ENCODE assay signal across 8 cellular contexts in the genomic region with DNA sequence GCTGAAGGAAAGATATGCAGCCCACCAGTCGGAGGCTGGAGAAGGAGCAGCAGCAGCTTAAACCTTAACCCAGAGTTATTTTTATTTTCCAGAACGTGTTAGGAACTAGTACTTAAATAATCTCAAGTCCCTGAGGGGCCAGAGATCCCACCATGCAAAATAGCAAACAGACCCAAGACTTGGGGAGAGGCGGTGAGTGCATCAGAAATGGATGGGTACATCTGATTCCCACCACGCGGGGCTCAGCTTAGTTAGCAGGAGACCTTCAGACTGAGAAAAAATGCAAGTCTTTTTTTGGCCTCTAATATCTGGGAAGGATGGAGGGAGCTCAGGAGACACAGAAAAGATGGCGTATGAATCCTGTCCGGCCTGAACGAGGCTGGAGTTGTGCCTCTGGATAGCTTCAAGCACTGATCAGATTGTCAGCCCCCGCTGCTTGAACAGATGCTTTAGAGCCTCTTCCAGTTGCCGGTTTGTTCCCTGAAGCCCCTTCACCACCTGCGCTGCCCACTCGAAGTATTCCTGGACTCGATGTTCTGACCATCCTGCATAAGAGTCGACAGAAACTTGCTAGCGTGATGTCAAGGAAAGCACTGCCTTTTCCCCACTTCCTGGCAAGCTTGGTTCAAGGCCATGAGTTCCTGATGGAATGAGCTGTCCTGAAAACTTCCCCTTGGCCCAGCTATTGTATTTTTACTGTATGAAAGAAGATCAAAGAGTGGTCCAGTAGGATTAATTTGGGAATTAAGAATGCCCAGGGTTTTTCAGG. TPM values are rescaled to one million over a fixed set of nuclear protein-coding genes. Genes with fewer than 3 reads are reported as not detected.
DNase-seq lines count a peak whose midpoint lies in the region; ATAC-seq and TF ChIP-seq lines count a peak whose summit lies in the region.

No MANE protein-coding gene starts in this region.

- peak overlapping the region; percentile 79 to 93 (median 89) for H3K4me3 Mint-ChIP-seq in nephron

- 68% methylated on average over 14 of the region's 15 CpGs for WGBS in mammary epithelial cell (ENCODE audit: low coverage, missing lambda C conversion rate)

- H3K4me1 ChIP-seq in MM.1S (ENCODE audit: low read length) = peaks cover 24% of the 10 kb centered on the region
- peaks cover 34% of the 10 kb centered on the region for H3K4me1 ChIP-seq in mammary epithelial cell (ENCODE audit: insufficient read depth, low read length)

- H4K20me1 ChIP-seq in MM.1S (ENCODE audit: insufficient read depth, low read length) = no peaks in the 10 kb centered on the region
- H4K20me1 ChIP-seq in mammary epithelial cell (ENCODE audit: insufficient read depth, low read length) = no peaks in the 10 kb centered on the region

- DNase-seq in COLO668 (lab: John Stamatoyannopoulos, UW; ENCODE audit: unreplicated experiment) = peak; percentile 45
- peak; percentile 17 for DNase-seq in MM.1S
- peak; percentile 6 for DNase-seq in mammary epithelial cell
- no peak for DNase-seq in kidney glomerular epithelial cell (lab: John Stamatoyannopoulos, UW)
- no peak for DNase-seq in epidermal melanocyte (ENCODE audit: insufficient read length, low spot score)

- H3K36me3 Mint-ChIP-seq in nephron (ENCODE audit: low read depth) = peaks cover under 1% of the 10 kb centered on the region

- no peaks in the 10 kb centered on the region for H3K9me3 Mint-ChIP-seq in nephron

- intact Hi-C loops in mammary epithelial cell (cut with micrococcal nuclease) = loop anchor here (1.0 to 10.0 kb wide), 2 partner anchors 102 to 294 kb away; no protein-coding TSS in a partner anchor

- CTCF ChIA-PET in mammary epithelial cell (lab: Charles Lee; ENCODE audit: low non-redundant PET) = interaction anchor here (0.6 kb wide), 2 partner anchors 36 to 578 kb away, joined by 3 to 4 read pairs; no protein-coding TSS in a partner anchor

- H3K9me2 ChIP-seq in MM.1S (replicated peaks; ENCODE audit: insufficient read depth, low read length) = no peaks in the 10 kb centered on the region

- peak overlapping the region; percentile 82 for H3K9ac ChIP-seq in MM.1S (ENCODE audit: low read length)
- no peak overlapping the region for H3K9ac ChIP-seq in mammary epithelial cell (ENCODE audit: insufficient read depth, low read length)

- H3K9me3 ChIP-seq in MM.1S (replicated peaks; ENCODE audit: insufficient read depth, low read length) = no peaks in the 10 kb centered on the region
- H3K9me3 ChIP-seq in mammary epithelial cell (replicated peaks; ENCODE audit: insufficient read depth, low read length) = no peaks in the 10 kb centered on the region

- H3F3A ChIP-seq in MM.1S (ENCODE audit: insufficient read depth, low read length) = peaks cover 42% of the 10 kb centered on the region

- peak overlapping the region; percentile 88 for H3K27ac ChIP-seq in MM.1S (ENCODE audit: low read length)
- H3K27ac ChIP-seq in mammary epithelial cell (ENCODE audit: insufficient read depth, low read depth, low read length) = no peak overlapping the region

- H3K4me3 ChIP-seq in MM.1S (ENCODE audit: low read length) (peak overlapping the region; percentile 80), mammary epithelial cell (replicated peaks in 1 of 3; ENCODE audit: insufficient read depth in 1 of 3, low read depth in 2 of 3, low read length in 3 of 3) (peak overlapping the region in 1 of 3 experiments; percentile 69)

- ATAC-seq in GM21529 (IDR thresholded peaks at IDR 0.05; ENCODE audit: unreplicated experiment) (no peak), HG03097 (IDR thresholded peaks at IDR 0.05; ENCODE audit: low FRiP score, unreplicated experiment) (no peak)

- peaks cover 20% of the 10 kb centered on the region for H3K79me2 ChIP-seq in MM.1S (ENCODE audit: low read length)
- peaks cover 14% of the 10 kb centered on the region for H3K79me2 ChIP-seq in mammary epithelial cell (ENCODE audit: insufficient read depth, low read length)

- peak overlapping the region in 2 of 3 experiments; percentile 46 to 48 for H3K27ac Mint-ChIP-seq in nephron

- peak overlapping the region; percentile 71; the same call in 1 of the 2 replicates for H2AFZ ChIP-seq in MM.1S (ENCODE audit: low read length)
- H2AFZ ChIP-seq in mammary epithelial cell (ENCODE audit: low read depth, low read length) = peak overlapping the region; percentile 98

- no peaks in the 10 kb centered on the region for H3K27me3 ChIP-seq in MM.1S (replicated peaks; ENCODE audit: insufficient read depth, low read length)
- no peaks in the 10 kb centered on the region for H3K27me3 ChIP-seq in mammary epithelial cell (ENCODE audit: insufficient read depth, low read length)

- H3K4me2 ChIP-seq in MM.1S (ENCODE audit: low read depth, low read length) (peak overlapping the region; percentile 85), mammary epithelial cell (ENCODE audit: insufficient read depth, low read depth, low read length) (peak overlapping the region; percentile 93)

- no peak for TF ChIP-seq CTCF in MM.1S (IDR thresholded peaks at IDR 0.05; ENCODE audit: low read length)
- no peak for TF ChIP-seq CTCF in mammary epithelial cell (conservative IDR thresholded peaks at IDR 0.05 in 1 of 2, IDR thresholded peaks at IDR 0.05 in 1 of 2; ENCODE audit: extremely low read depth in 1 of 2, insufficient read depth in 1 of 2, low read depth in 1 of 2, low read length in 2 of 2)
- TF ChIP-seq CTCF in nephron (IDR thresholded peaks at IDR 0.05; ENCODE audit: unreplicated experiment in 3 of 3) = no peak

- peaks cover 24% of the 10 kb centered on the region for H3K4me1 Mint-ChIP-seq in nephron

- H3K36me3 ChIP-seq in MM.1S (replicated peaks; ENCODE audit: insufficient read depth, low read length) (no peaks in the 10 kb centered on the region), mammary epithelial cell (ENCODE audit: insufficient read depth, low read length) (no peaks in the 10 kb centered on the region)

- in situ Hi-C loops in mammary epithelial cell (cut with MboI; ENCODE audit: low sequenced_read_pairs in 2 of 2) = no loop called here

- H3K27me3 Mint-ChIP-seq in nephron (ENCODE audit: low read depth) = no peaks in the 10 kb centered on the region

- dilution Hi-C loops in mammary epithelial cell (cut with HindIII; ENCODE audit: low sequenced_read_pairs) = loop anchor here (5.0 kb wide), 1 partner anchor 74 kb away; no protein-coding TSS in a partner anchor

- BruUV-seq in mammary epithelial cell (replicated peaks; lab: Mats Ljungman, UMichigan) = no TSS peak

RNA-seq across cellular contexts. Expression of a gene that starts 1.3 kb away (rescaled TPM):
- total RNA-seq in mammary epithelial cell = 10 to 100 TPM; 10.5 to 16.2 TPM
- polyA plus RNA-seq in mammary epithelial cell = 12.7 TPM
- polyA minus RNA-seq in mammary epithelial cell = not detected

RNA-seq across cellular contexts. Expression of a gene that starts 4.0 kb away (rescaled TPM):
- 10 to 100 TPM; 76.7 to 86.2 TPM for total RNA-seq in mammary epithelial cell
- polyA plus RNA-seq in mammary epithelial cell = 64.5 TPM
- 55.1 TPM for polyA minus RNA-seq in mammary epithelial cell

RNA-seq across cellular contexts. Expression of a gene that starts 23.6 kb away (rescaled TPM):
- total RNA-seq in mammary epithelial cell = 10 to 100 TPM; 10.0 to 14.7 TPM
- polyA plus RNA-seq in mammary epithelial cell = 6.5 TPM
- polyA minus RNA-seq in mammary epithelial cell = 1.4 TPM

RNA-seq across cellular contexts. Expression of a gene that starts 27.9 kb away (rescaled TPM):
- 10 to 100 TPM; 11.5 to 12.5 TPM for total RNA-seq in mammary epithelial cell
- 8.7 TPM for polyA plus RNA-seq in mammary epithelial cell
- polyA minus RNA-seq in mammary epithelial cell = 46.6 TPM

RNA-seq across cellular contexts. Expression of a gene that starts 46.7 kb away (rescaled TPM):
- total RNA-seq in mammary epithelial cell = 1 to 10 TPM in 1 of 2 donors, not detected in 1; 2.8 TPM
- polyA plus RNA-seq in mammary epithelial cell = not detected
- not detected for polyA minus RNA-seq in mammary epithelial cell

Comparison
In these comparisons a context has a peak if more than half of its experiments do, and no peak if none do; other contexts are left out.
1. DNase-seq: peak in COLO668 (single experiment), MM.1S (single experiment) and mammary epithelial cell (single experiment); none in kidney glomerular epithelial cell (single experiment) and epidermal melanocyte (single experiment).